1 cellular context compared by ENCODE assay signal in the genomic region with DNA sequence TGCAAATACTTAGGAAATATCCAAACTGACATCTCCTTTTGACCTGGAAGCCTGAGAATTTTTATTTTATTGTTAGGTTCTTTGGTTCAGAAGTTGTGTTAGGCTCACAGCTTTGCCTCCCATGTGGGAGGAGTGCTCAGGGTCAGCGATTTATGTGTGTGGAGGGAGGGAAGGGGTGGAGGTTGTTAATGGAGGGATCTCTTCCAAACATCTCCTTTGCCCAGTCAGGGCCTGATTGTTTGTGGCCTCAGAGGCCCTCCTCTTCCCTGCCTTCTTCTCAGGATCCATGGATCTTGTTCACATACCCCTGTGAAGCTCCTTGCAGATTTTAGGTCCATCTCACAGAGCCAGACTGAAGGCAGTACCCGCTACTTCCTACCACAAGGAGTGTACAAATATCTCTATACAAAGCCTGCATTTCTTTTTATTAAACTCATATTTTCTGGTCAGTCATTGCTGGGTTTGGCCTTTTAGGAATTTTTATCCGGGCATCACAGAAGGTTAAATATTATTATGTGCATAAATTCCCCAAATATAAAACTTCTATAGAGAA.
TF ChIP-seq lines count a peak whose summit lies in the region.

No MANE protein-coding gene starts in this region.

TF ChIP-seq in GM23338, 12 proteins besides CTCF, POLR2A, EP300 and RAD21 (continued from another document):
- TF ChIP-seq, protein P1, sequence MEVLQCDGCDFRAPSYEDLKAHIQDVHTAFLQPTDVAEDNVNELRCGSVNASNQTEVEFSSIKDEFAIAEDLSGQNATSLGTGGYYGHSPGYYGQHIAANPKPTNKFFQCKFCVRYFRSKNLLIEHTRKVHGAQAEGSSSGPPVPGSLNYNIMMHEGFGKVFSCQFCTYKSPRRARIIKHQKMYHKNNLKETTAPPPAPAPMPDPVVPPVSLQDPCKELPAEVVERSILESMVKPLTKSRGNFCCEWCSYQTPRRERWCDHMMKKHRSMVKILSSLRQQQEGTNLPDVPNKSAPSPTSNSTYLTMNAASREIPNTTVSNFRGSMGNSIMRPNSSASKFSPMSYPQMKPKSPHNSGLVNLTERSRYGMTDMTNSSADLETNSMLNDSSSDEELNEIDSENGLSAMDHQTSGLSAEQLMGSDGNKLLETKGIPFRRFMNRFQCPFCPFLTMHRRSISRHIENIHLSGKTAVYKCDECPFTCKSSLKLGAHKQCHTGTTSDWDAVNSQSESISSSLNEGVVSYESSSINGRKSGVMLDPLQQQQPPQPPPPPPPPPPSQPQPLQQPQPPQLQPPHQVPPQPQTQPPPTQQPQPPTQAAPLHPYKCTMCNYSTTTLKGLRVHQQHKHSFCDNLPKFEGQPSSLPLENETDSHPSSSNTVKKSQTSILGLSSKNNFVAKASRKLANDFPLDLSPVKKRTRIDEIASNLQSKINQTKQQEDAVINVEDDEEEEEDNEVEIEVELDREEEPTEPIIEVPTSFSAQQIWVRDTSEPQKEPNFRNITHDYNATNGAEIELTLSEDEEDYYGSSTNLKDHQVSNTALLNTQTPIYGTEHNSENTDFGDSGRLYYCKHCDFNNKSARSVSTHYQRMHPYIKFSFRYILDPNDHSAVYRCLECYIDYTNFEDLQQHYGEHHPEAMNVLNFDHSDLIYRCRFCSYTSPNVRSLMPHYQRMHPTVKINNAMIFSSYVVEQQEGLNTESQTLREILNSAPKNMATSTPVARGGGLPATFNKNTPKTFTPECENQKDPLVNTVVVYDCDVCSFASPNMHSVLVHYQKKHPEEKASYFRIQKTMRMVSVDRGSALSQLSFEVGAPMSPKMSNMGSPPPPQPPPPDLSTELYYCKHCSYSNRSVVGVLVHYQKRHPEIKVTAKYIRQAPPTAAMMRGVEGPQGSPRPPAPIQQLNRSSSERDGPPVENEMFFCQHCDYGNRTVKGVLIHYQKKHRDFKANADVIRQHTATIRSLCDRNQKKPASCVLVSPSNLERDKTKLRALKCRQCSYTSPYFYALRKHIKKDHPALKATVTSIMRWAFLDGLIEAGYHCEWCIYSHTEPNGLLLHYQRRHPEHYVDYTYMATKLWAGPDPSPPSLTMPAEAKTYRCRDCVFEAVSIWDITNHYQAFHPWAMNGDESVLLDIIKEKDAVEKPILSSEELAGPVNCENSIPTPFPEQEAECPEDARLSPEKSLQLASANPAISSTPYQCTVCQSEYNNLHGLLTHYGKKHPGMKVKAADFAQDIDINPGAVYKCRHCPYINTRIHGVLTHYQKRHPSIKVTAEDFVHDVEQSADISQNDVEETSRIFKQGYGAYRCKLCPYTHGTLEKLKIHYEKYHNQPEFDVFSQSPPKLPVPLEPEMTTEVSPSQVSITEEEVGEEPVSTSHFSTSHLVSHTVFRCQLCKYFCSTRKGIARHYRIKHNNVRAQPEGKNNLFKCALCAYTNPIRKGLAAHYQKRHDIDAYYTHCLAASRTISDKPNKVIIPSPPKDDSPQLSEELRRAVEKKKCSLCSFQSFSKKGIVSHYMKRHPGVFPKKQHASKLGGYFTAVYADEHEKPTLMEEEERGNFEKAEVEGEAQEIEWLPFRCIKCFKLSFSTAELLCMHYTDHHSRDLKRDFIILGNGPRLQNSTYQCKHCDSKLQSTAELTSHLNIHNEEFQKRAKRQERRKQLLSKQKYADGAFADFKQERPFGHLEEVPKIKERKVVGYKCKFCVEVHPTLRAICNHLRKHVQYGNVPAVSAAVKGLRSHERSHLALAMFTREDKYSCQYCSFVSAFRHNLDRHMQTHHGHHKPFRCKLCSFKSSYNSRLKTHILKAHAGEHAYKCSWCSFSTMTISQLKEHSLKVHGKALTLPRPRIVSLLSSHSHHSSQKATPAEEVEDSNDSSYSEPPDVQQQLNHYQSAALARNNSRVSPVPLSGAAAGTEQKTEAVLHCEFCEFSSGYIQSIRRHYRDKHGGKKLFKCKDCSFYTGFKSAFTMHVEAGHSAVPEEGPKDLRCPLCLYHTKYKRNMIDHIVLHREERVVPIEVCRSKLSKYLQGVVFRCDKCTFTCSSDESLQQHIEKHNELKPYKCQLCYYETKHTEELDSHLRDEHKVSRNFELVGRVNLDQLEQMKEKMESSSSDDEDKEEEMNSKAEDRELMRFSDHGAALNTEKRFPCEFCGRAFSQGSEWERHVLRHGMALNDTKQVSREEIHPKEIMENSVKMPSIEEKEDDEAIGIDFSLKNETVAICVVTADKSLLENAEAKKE (CRISPR knock-in tag; IDR thresholded peaks at IDR 0.05): no peak
- TF ChIP-seq, protein P2, sequence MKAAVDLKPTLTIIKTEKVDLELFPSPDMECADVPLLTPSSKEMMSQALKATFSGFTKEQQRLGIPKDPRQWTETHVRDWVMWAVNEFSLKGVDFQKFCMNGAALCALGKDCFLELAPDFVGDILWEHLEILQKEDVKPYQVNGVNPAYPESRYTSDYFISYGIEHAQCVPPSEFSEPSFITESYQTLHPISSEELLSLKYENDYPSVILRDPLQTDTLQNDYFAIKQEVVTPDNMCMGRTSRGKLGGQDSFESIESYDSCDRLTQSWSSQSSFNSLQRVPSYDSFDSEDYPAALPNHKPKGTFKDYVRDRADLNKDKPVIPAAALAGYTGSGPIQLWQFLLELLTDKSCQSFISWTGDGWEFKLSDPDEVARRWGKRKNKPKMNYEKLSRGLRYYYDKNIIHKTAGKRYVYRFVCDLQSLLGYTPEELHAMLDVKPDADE (IDR thresholded peaks at IDR 0.05): no peak
- TF ChIP-seq ZNF114 (CRISPR knock-in tag; IDR thresholded peaks at IDR 0.05): no peak
- TF ChIP-seq CREB1 (CRISPR knock-in tag; IDR thresholded peaks at IDR 0.05; ENCODE audit: low read depth): no peak
- TF ChIP-seq POLR2AphosphoS5 (IDR thresholded peaks at IDR 0.05; ENCODE audit: low read depth): no peak
